Comparison of ENCODE assay signal across 12 cellular contexts in genomic region chr17:66714046-66715023, GRCh38.
DNase-seq lines count a peak whose midpoint lies in the region; ATAC-seq lines count a peak whose summit lies in the region.
"Had no signal": no experiment of that assay in that cellular context is flagged by ENCODE, and none has a peak within 500 bp of the region (broad histone marks: within the 10 kb centered on the region; RNA-seq: fewer than 3 reads in every experiment).

No MANE protein-coding gene starts in this region.

- H3K27ac ChIP-seq in mesenchymal stem cell (ENCODE audit: low read length, poor library complexity, severe bottlenecking): peak overlapping the region; percentile 6
- H3K27ac ChIP-seq: ascending aorta had no signal

- H3K27me3 ChIP-seq in mesenchymal stem cell (ENCODE audit: control insufficient read depth in 1 of 2, insufficient read depth in 1 of 2, low read length in 2 of 2): no peaks in the 10 kb centered on the region
- H3K27me3 ChIP-seq: ascending aorta had no signal

- H2BK120ac ChIP-seq in mesenchymal stem cell (ENCODE audit: low read depth, low read length): no peak overlapping the region

- H2BK12ac ChIP-seq in mesenchymal stem cell (ENCODE audit: low read length in 2 of 2): no peak overlapping the region

- ATAC-seq in stimulated activated naive CD8-positive, alpha-beta T cell treated with anti-CD3 and anti-CD28 coated beads, Interleukin-15, Interleukin-2, amounts not matched to agents 100 U/mL and 50 U/mL, for 24 hours: no peak
- no peak for ATAC-seq in GM21447 (IDR thresholded peaks at IDR 0.05; ENCODE audit: unreplicated experiment)

- H3K36me3 Mint-ChIP-seq in stimulated activated naive CD8-positive, alpha-beta T cell treated with anti-CD3 and anti-CD28 coated beads, Interleukin-15, Interleukin-2, amounts not matched to agents 100 ng/mL and 50 ng/mL, for 24 hours (ENCODE audit: low read depth): peaks cover 46% of the 10 kb centered on the region
- peaks cover 25% of the 10 kb centered on the region for H3K36me3 Mint-ChIP-seq in activated CD4-positive, alpha-beta memory T cell treated with anti-CD3 and anti-CD28 coated beads for 36 hours
- H3K36me3 Mint-ChIP-seq: naive B cell had no signal

- no peaks in the 10 kb centered on the region for H3K27me3 Mint-ChIP-seq in stimulated activated naive CD8-positive, alpha-beta T cell treated with anti-CD3 and anti-CD28 coated beads, Interleukin-15, Interleukin-2, amounts not matched to agents 100 ng/mL and 50 ng/mL, for 24 hours
- no peaks in the 10 kb centered on the region for H3K27me3 Mint-ChIP-seq in activated CD4-positive, alpha-beta memory T cell treated with anti-CD3 and anti-CD28 coated beads for 36 hours

- peaks cover 6% of the 10 kb centered on the region for H3K79me1 ChIP-seq in mesenchymal stem cell (replicated peaks; ENCODE audit: low read length, poor library complexity, severe bottlenecking)

- no peak overlapping the region for H2BK15ac ChIP-seq in mesenchymal stem cell (ENCODE audit: low read depth, poor library complexity, severe bottlenecking)

- H3K4me3 ChIP-seq in mesenchymal stem cell (ENCODE audit: insufficient read depth in 1 of 2, low read depth in 1 of 2, low read length in 2 of 2): no peak overlapping the region
- H3K4me3 ChIP-seq: ascending aorta had no signal

- peaks cover 0 to 13% of the 10 kb centered on the region in 2 experiments for H3K36me3 ChIP-seq in mesenchymal stem cell (ENCODE audit: control insufficient read depth in 1 of 2, insufficient read depth in 2 of 2, low read depth in 1 of 2, low read length in 2 of 2)
- H3K36me3 ChIP-seq: ascending aorta had no signal

- CTCF ChIA-PET in activated CD4-positive, alpha-beta memory T cell treated with anti-CD3 and anti-CD28 coated beads for 36 hours (lab: Charles Lee): interaction anchor here (0.6 to 1.5 kb wide), 7 partner anchors 9 to 565 kb away, joined by 3 to 4 read pairs (median 3); no protein-coding TSS in a partner anchor

- no peaks in the 10 kb centered on the region for H3K9me3 ChIP-seq in mesenchymal stem cell (ENCODE audit: control insufficient read depth, low read length)
- H3K9me3 ChIP-seq: ascending aorta had no signal

- H4K8ac ChIP-seq in mesenchymal stem cell (ENCODE audit: low read length): no peak overlapping the region

- no peak overlapping the region for H2AFZ ChIP-seq in mesenchymal stem cell (ENCODE audit: low read depth, low read length)

- H3K4me3 Mint-ChIP-seq in stimulated activated naive CD8-positive, alpha-beta T cell treated with anti-CD3 and anti-CD28 coated beads, Interleukin-15, Interleukin-2, amounts not matched to agents 100 ng/mL and 50 ng/mL, for 24 hours: no peak overlapping the region
- no peak overlapping the region for H3K4me3 Mint-ChIP-seq in activated CD4-positive, alpha-beta memory T cell treated with anti-CD3 and anti-CD28 coated beads for 36 hours

- H3K27ac Mint-ChIP-seq in stimulated activated naive CD8-positive, alpha-beta T cell treated with anti-CD3 and anti-CD28 coated beads, Interleukin-15, Interleukin-2, amounts not matched to agents 100 ng/mL and 50 ng/mL, for 24 hours: peak overlapping the region; percentile 57
- peak overlapping the region; percentile 64 for H3K27ac Mint-ChIP-seq in activated CD4-positive, alpha-beta memory T cell treated with anti-CD3 and anti-CD28 coated beads for 36 hours

- POLR2A ChIA-PET in activated CD4-positive, alpha-beta memory T cell treated with anti-CD3 and anti-CD28 coated beads for 36 hours (lab: Charles Lee): no interaction called here

- H4K91ac ChIP-seq in mesenchymal stem cell (ENCODE audit: low read length): no peak overlapping the region

- WGBS in mesenchymal stem cell: 91% methylated on average over 16 of the region's 17 CpGs

- no peak overlapping the region for H3K9ac ChIP-seq in mesenchymal stem cell (ENCODE audit: low read length)

- H3K4me2 ChIP-seq in mesenchymal stem cell (ENCODE audit: low read length, poor library complexity, severe bottlenecking): no peak overlapping the region

- H3K18ac ChIP-seq in mesenchymal stem cell (ENCODE audit: low read depth in 1 of 2, low read length in 2 of 2): no peak overlapping the region

- DNase-seq in stimulated activated naive CD8-positive, alpha-beta T cell treated with anti-CD3 and anti-CD28 coated beads, Interleukin-15, Interleukin-2, amounts not matched to agents 100 U/mL and 50 U/mL, for 24 hours: no peak
- no peak for DNase-seq in activated CD4-positive, alpha-beta memory T cell treated with anti-CD3 and anti-CD28 coated beads for 36 hours
- DNase-seq in mesenchymal stem cell (no peak), occipital lobe (lab: John Stamatoyannopoulos, UW) (no peak), OCI-M2 (lab: John Stamatoyannopoulos, UW; ENCODE audit: unreplicated experiment) (no peak)
- DNase-seq: DMS153; naive B cell; NCI-H510A; stimulated activated CD4-positive, alpha-beta T cell treated with anti-CD3 and anti-CD28 coated beads, Interleukin-15, amount 100 ng/mL, for 24 hours had no signal

- no peak overlapping the region for H2BK5ac ChIP-seq in mesenchymal stem cell (ENCODE audit: low read depth, low read length, poor library complexity, severe bottlenecking)

- peaks cover 30% of the 10 kb centered on the region for H3K4me1 ChIP-seq in mesenchymal stem cell (ENCODE audit: control insufficient read depth, insufficient read depth, low read depth, low read length)
- H3K4me1 ChIP-seq: ascending aorta had no signal

- no peaks in the 10 kb centered on the region for H3K9me3 Mint-ChIP-seq in stimulated activated naive CD8-positive, alpha-beta T cell treated with anti-CD3 and anti-CD28 coated beads, Interleukin-15, Interleukin-2, amounts not matched to agents 100 ng/mL and 50 ng/mL, for 24 hours
- no peaks in the 10 kb centered on the region for H3K9me3 Mint-ChIP-seq in activated CD4-positive, alpha-beta memory T cell treated with anti-CD3 and anti-CD28 coated beads for 36 hours

- no peak overlapping the region for H3K23ac ChIP-seq in mesenchymal stem cell (ENCODE audit: low read length in 2 of 2)

- peaks cover 32% of the 10 kb centered on the region for H3K4me1 Mint-ChIP-seq in stimulated activated naive CD8-positive, alpha-beta T cell treated with anti-CD3 and anti-CD28 coated beads, Interleukin-15, Interleukin-2, amounts not matched to agents 100 ng/mL and 50 ng/mL, for 24 hours (ENCODE audit: low read depth)
- H3K4me1 Mint-ChIP-seq in activated CD4-positive, alpha-beta memory T cell treated with anti-CD3 and anti-CD28 coated beads for 36 hours (ENCODE audit: low read depth): peaks cover 26% of the 10 kb centered on the region
- H3K4me1 Mint-ChIP-seq: naive B cell had no signal

- no peak overlapping the region for H3K14ac ChIP-seq in mesenchymal stem cell (ENCODE audit: low read length in 2 of 2)

- intact Hi-C loops in activated CD4-positive, alpha-beta memory T cell treated with anti-CD3 and anti-CD28 coated beads for 36 hours (cut with micrococcal nuclease): loop anchor here (2.0 to 5.0 kb wide), 2 partner anchors 178 to 192 kb away; no protein-coding TSS in a partner anchor

- H2AK5ac ChIP-seq in mesenchymal stem cell (ENCODE audit: low read length, severe bottlenecking): peak overlapping the region; percentile 17

- H3K4ac ChIP-seq in mesenchymal stem cell (ENCODE audit: low read depth in 1 of 2, low read length in 2 of 2): no peak overlapping the region
